Comparison of ENCODE assay signal across 23 cellular contexts in genomic region chr2:121037480-121037879, GRCh38.
"Had no signal": no experiment of that assay in that cellular context is flagged by ENCODE, and none has a peak within 500 bp of the region (broad histone marks: within the 10 kb centered on the region; RNA-seq: fewer than 3 reads in every experiment).

No MANE protein-coding gene starts in this region.

- H3K9me3 Mint-ChIP-seq: activated CD4-positive, alpha-beta T cell treated with anti-CD3 and anti-CD28 coated beads, Interleukin-2, amount 10 ng/mL, durations not matched to agents 24 days and 14 days; activated naive CD4-positive, alpha-beta T cell treated with anti-CD3 and anti-CD28 coated beads for 36 hours; activated T-helper 17 cell treated with anti-CD3 and anti-CD28 coated beads, Interleukin-2, amount 50 U/mL, for 72 hours; WTC11 had no signal

- H3K4me3 Mint-ChIP-seq: activated CD4-positive, alpha-beta T cell treated with anti-CD3 and anti-CD28 coated beads, Interleukin-2, amount 10 ng/mL, durations not matched to agents 24 days and 14 days; activated naive CD4-positive, alpha-beta T cell treated with anti-CD3 and anti-CD28 coated beads for 36 hours; activated naive CD8-positive, alpha-beta T cell; activated T-helper 17 cell treated with anti-CD3 and anti-CD28 coated beads, Interleukin-2, amount 50 U/mL, for 72 hours; brain; WTC11 had no signal

- H3K36me3 Mint-ChIP-seq: activated naive CD8-positive, alpha-beta T cell; brain; WTC11 had no signal

- H3K27ac ChIP-seq: cardiac muscle cell, Peyer's patch, RWPE1, SJCRH30 had no signal

- DNase-seq: activated CD4-positive, alpha-beta T cell treated with anti-CD3 and anti-CD28 coated beads for 1 hour; activated CD4-positive, alpha-beta T cell treated with anti-CD3 and anti-CD28 coated beads, Interleukin-2, amount 10 ng/mL, durations not matched to agents 24 days and 14 days; activated CD4-positive, alpha-beta T cell treated with anti-CD3 and anti-CD28 coated beads, Interleukin-2, amount 50 U/mL, for 48 hours; activated gamma-delta T cell; activated naive CD4-positive, alpha-beta T cell treated with anti-CD3 and anti-CD28 coated beads for 36 hours; activated T-cell treated with anti-CD3 and anti-CD28 coated beads for 4 hours; activated T-cell treated with anti-CD3 and anti-CD28 coated beads, Interleukin-2, amount 50 U/mL, for 48 hours; amygdala; KBM-7; NCI-H1048; NCI-H2029 treated with DMSO at 0.1 percent for 48 hours; NCI-H510A; Peyer's patch; Right ventricle myocardium superior; SJCRH30; SK-N-SH; SW 1271 had no signal

- H3K27me3 Mint-ChIP-seq: activated CD4-positive, alpha-beta T cell treated with anti-CD3 and anti-CD28 coated beads, Interleukin-2, amount 10 ng/mL, durations not matched to agents 24 days and 14 days had no signal

- H3K4me1 Mint-ChIP-seq: activated CD4-positive, alpha-beta T cell treated with anti-CD3 and anti-CD28 coated beads, Interleukin-2, amount 10 ng/mL, durations not matched to agents 24 days and 14 days; activated T-helper 17 cell treated with anti-CD3 and anti-CD28 coated beads, Interleukin-2, amount 50 U/mL, for 72 hours had no signal

- H3K27ac Mint-ChIP-seq: activated CD4-positive, alpha-beta T cell treated with anti-CD3 and anti-CD28 coated beads, Interleukin-2, amount 10 ng/mL, durations not matched to agents 24 days and 14 days; activated naive CD4-positive, alpha-beta T cell treated with anti-CD3 and anti-CD28 coated beads for 36 hours; activated naive CD8-positive, alpha-beta T cell; activated T-helper 17 cell treated with anti-CD3 and anti-CD28 coated beads, Interleukin-2, amount 50 U/mL, for 72 hours; WTC11 had no signal

- ATAC-seq: activated T-helper 17 cell treated with anti-CD3 and anti-CD28 coated beads, Interleukin-2, amount 50 U/mL, for 72 hours; WTC11 had no signal
